ENCODE assay signal across 32 cellular contexts in the genomic region with DNA sequence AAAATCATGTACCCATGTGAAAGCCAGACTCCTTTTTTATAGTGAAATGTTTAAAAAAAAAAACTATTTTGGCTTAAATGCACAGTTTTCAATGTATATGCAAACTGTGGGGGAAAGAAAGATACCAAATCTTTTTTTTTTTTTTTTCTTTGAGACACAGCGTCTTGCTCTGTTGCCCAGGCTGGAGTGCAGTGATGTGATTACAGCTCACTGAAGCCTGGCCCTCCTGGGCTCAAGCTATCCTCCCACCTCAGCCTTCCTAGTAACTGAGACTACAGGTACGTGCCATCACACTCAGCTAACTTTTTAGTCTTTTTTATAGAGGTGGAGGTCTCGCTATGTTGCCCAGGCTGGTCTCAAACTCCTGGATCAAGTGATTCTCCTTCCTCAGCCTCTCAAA.
"Had no signal": no experiment of that assay in that cellular context is flagged by ENCODE, and none has a peak within 500 bp of the region (broad histone marks: within the 10 kb centered on the region; RNA-seq: fewer than 3 reads in every experiment).

No MANE protein-coding gene starts in this region.

- DNase-seq: activated B cell treated with CpG ODN at 0.5 μM for 24 hours; activated CD4-positive, alpha-beta memory T cell treated with anti-CD3 and anti-CD28 coated beads for 36 hours; activated CD4-positive, alpha-beta T cell treated with anti-CD3 and anti-CD28 coated beads for 4 hours; activated CD4-positive, alpha-beta T cell treated with anti-CD3 and anti-CD28 coated beads, Interleukin-2, amount 10 ng/mL, durations not matched to agents 24 days and 14 days; activated CD4-positive, alpha-beta T cell treated with anti-CD3 and anti-CD28 coated beads, Interleukin-2, amount 50 U/mL, for 1 hour; activated CD4-positive, alpha-beta T cell treated with anti-CD3 and anti-CD28 coated beads, Interleukin-2, amount 50 U/mL, for 4 hours; activated CD4-positive, CD25-positive, alpha-beta regulatory T cell treated with anti-CD3 and anti-CD28 coated beads, Interleukin-2, amount 50 U/mL, for 72 hours; activated CD8-positive, alpha-beta memory T cell treated with anti-CD3 and anti-CD28 coated beads, Interleukin-2, amount 50 U/mL, for 4 hours; activated CD8-positive, alpha-beta T cell treated with anti-CD3 and anti-CD28 coated beads for 36 hours; activated effector memory CD4-positive, alpha-beta T cell treated with anti-CD3 and anti-CD28 coated beads, Interleukin-2, amount 50 U/mL, for 16 hours; activated gamma-delta T cell treated with Interleukin-2 at 50 U/mL for 16 hours; activated naive CD4-positive, alpha-beta T cell; activated naive CD4-positive, alpha-beta T cell treated with anti-CD3 and anti-CD28 coated beads for 36 hours; activated naive CD4-positive, alpha-beta T cell treated with anti-CD3 and anti-CD28 coated beads, Interleukin-2, amount 50 U/mL, for 16 hours; activated naive CD8-positive, alpha-beta T cell treated with anti-CD3 and anti-CD28 coated beads for 36 hours; activated T-cell treated with anti-CD3 and anti-CD28 coated beads for 4 hours; activated T-cell treated with anti-CD3 and anti-CD28 coated beads, Interleukin-2, amount 50 U/mL, for 1 hour; activated T-cell treated with anti-CD3 and anti-CD28 coated beads, Interleukin-2, amount 50 U/mL, for 4 hours; activated T-cell treated with anti-CD3 and anti-CD28 coated beads, Interleukin-2, amount 50 U/mL, for 72 hours; adrenal gland; amygdala; anterior cingulate cortex; caudate nucleus; cerebellar nuclear complex; T-helper 1 cell; T-helper 2 cell; T-helper 9 cell had no signal

- H3K27ac ChIP-seq: adrenal gland, ascending aorta, cardiac muscle cell, VCaP had no signal

- H3K9me3 ChIP-seq: adrenal gland, ascending aorta had no signal

- H3K36me3 ChIP-seq: adrenal gland, ascending aorta, cardiac muscle cell had no signal

- ATAC-seq: activated CD8-positive, alpha-beta T cell treated with anti-CD3 and anti-CD28 coated beads for 36 hours; activated naive CD4-positive, alpha-beta T cell treated with anti-CD3 and anti-CD28 coated beads, Interleukin-2, amount 50 U/mL, for 72 hours; activated T-cell treated with anti-CD3 and anti-CD28 coated beads, Interleukin-2, amount 50 U/mL, for 4 hours; activated T-cell treated with anti-CD3 and anti-CD28 coated beads, Interleukin-2, amount 50 U/mL, for 72 hours; activated T-helper 17 cell treated with anti-CD3 and anti-CD28 coated beads, Interleukin-2, amount 50 U/mL, for 72 hours had no signal

- H3K4me1 ChIP-seq: adrenal gland, ascending aorta had no signal

- H3K27me3 ChIP-seq: adrenal gland, ascending aorta, cardiac muscle cell had no signal

- H3K4me3 ChIP-seq: adrenal gland, ascending aorta, cardiac muscle cell had no signal
